Comparison of ENCODE assay signal across 8 cellular contexts in the genomic region with DNA sequence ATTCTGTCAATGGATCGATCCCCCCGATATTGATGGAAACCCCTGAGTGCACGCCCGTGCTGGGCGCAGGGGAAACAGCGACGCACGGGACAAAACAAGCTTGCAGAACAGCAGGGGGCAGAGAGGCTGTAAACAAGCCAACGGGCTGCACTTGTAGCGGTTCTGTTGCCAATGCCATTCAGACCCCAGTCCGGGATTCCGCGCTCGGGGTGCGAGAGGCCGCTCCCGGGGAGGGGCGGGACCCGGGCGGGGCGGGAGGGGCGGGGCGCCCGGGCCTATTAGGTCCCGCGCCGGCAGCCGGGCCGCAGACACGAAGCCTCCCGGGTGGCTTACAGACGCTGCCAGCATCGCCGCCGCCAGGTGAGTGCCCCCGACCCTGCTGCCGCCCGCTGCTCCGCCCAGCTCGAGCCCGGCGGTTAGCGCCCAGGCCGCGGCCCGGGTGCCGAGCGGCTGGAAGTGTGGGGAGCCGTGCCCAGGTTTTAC. TPM values are rescaled to one million over a fixed set of nuclear protein-coding genes. Genes with fewer than 3 reads are reported as not detected.
DNase-seq lines count a peak whose midpoint lies in the region; ATAC-seq and TF ChIP-seq lines count a peak whose summit lies in the region.

A gene with protein sequence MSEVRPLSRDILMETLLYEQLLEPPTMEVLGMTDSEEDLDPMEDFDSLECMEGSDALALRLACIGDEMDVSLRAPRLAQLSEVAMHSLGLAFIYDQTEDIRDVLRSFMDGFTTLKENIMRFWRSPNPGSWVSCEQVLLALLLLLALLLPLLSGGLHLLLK (plus strand): TSS at position 307 of the 483 bp plus-strand sequence. CDS start 13,273 bp downstream, outside the sequence.

- TF ChIP-seq POLR2A in body of pancreas (IDR thresholded peaks at IDR 0.05): peak; percentile 24 to 51 (median 40)

- H3K27me3 ChIP-seq in body of pancreas: no peaks in the 10 kb centered on the region

- peak within 1 kb of the TSS; percentile 52 for H3K4me3 ChIP-seq in GM12865 (ENCODE audit: low read depth, low read length)
- H3K4me3 ChIP-seq in Jurkat, Clone E6-1 (ENCODE audit: low read length): peak within 1 kb of the TSS; percentile 68
- peak within 1 kb of the TSS; percentile 19 to 67 for H3K4me3 ChIP-seq in body of pancreas

- peak within 1 kb of the TSS in 2 of 4 donors; percentile 41 to 50 for H3K27ac ChIP-seq in body of pancreas

- H3K36me3 ChIP-seq in body of pancreas (replicated peaks in 1 of 2; ENCODE audit: insufficient read depth in 1 of 2, low read depth in 2 of 2): no peaks in the 10 kb centered on the region

- peaks cover 40% of the 10 kb centered on the region for H3K4me1 ChIP-seq in body of pancreas

- intact Hi-C loops in body of pancreas (cut with DNase I): no loop called here

- ATAC-seq in body of pancreas (peak; percentile 53), GM21423 (IDR thresholded peaks at IDR 0.05; ENCODE audit: unreplicated experiment) (no peak)

- WGBS in body of pancreas, 2 donors: 0% methylated on average over 9 to 29 of the region's 49 CpGs

- TF ChIP-seq CTCF in GM12865 (IDR thresholded peaks at IDR 0.05; ENCODE audit: insufficient read depth, low read depth, low read length, missing control alignments) (peak; percentile 41), body of pancreas (IDR thresholded peaks at IDR 0.05) (peak in 3 of 7 experiments; percentile 10 to 28 (median 26))

- DNase-seq in GM12865 (ENCODE audit: low read depth): peak; percentile 82
- DNase-seq in Jurkat, Clone E6-1 (ENCODE audit: low read depth, low spot score): peak; percentile 47
- peak; percentile 22 for DNase-seq in T-helper 9 cell
- DNase-seq in body of pancreas: peak; percentile 52 to 72 (median 60)
- DNase-seq in islet precursor cell: peak; percentile 85
- peak; percentile 49 to 53 for DNase-seq in stimulated activated CD4-positive, alpha-beta T cell treated with anti-CD3 and anti-CD28 coated beads, Interleukin-2, amount 100 ng/mL, for 24 hours
- no peak for DNase-seq in HPDE6-E6E7 (ENCODE audit: extremely low spot score)

- H3K9me3 ChIP-seq in body of pancreas: no peaks in the 10 kb centered on the region

RNA-seq across cellular contexts. Expression of the gene that starts here (rescaled TPM):
- 18.6 TPM for polyA plus RNA-seq in Jurkat, Clone E6-1 (2012; ENCODE audit: insufficient read depth, insufficient read length)
- 10 to 100 TPM in 1 of 2 donors, 1 to 10 TPM in 1; 1.6 to 11.5 TPM for total RNA-seq in body of pancreas
